ENCODE assay signal across 8 cellular contexts in the genomic region with DNA sequence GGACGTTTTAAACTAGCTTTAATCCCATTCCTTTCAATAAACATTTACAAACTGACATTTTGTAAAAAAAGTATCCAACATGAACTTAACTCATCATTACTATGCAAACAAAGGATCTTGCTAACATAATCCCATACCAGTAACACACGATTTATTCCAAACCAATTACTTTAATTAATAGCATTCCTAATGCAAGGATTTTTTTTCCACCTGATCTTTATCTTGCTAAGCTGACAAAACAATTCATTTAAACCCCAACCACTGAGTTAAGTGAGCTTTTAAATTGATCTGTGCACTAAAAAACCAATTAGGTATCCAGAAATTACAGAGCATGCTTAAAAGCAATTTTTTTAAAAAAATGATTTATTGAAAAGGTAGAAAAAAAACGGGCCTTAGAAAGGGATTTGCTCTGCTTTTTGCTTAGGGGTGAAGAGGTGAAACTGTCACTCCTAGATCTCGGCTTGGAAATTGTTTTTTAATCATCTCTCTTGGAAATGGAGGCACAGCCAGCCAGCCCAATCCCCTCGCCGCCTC. TPM values are rescaled to one million over a fixed set of nuclear protein-coding genes. Genes with fewer than 3 reads are reported as not detected.
DNase-seq lines count a peak whose midpoint lies in the region; ATAC-seq and TF ChIP-seq lines count a peak whose summit lies in the region.

No MANE protein-coding gene starts in this region.

- DNase-seq in PC-9 (no peak), esophagus muscularis mucosa (ENCODE audit: extremely low spot score) (no peak), trophoblast cell (no peak), posterior cingulate gyrus (no peak), NOMO-1 treated with dmso at 0.1 percent for 144 hours (lab: John Stamatoyannopoulos, UW; ENCODE audit: unreplicated experiment) (no peak), NCI-H524 treated with DMSO at 0.1 percent for 48 hours (lab: John Stamatoyannopoulos, UW) (no peak)

- H3K27ac ChIP-seq in DOHH2 (ENCODE audit: low read depth, low read length) (0 out of 2 replicates have a peak overlapping the region, but pooled peaks have one; percentile 15), PC-9 (no peak overlapping the region), esophagus muscularis mucosa (replicated peaks in 1 of 4) (peak overlapping the region; percentile 78 to 87 (median 82)), trophoblast cell (ENCODE audit: low read depth, low read length) (no peak overlapping the region)

- H4K91ac ChIP-seq in trophoblast cell (ENCODE audit: low read depth, low read length) = no peak overlapping the region

- H2AFZ ChIP-seq in PC-9 (peak overlapping the region; percentile 85), trophoblast cell (ENCODE audit: insufficient read depth, low read length, poor library complexity) (no peak overlapping the region)

- peaks cover 39% of the 10 kb centered on the region for H3K79me1 ChIP-seq in trophoblast cell (ENCODE audit: low read length)

- H3F3A ChIP-seq in DOHH2 (ENCODE audit: control insufficient read depth, insufficient read depth) (peaks cover 14% of the 10 kb centered on the region), PC-9 (ENCODE audit: insufficient read depth, low read depth) (peaks cover 31% of the 10 kb centered on the region)

- H3K79me2 ChIP-seq in DOHH2 (ENCODE audit: control insufficient read depth, low read length) (peaks cover 57% of the 10 kb centered on the region), PC-9 (ENCODE audit: low read depth) (peaks cover 50% of the 10 kb centered on the region), trophoblast cell (ENCODE audit: control insufficient read depth, insufficient read depth, low read length, poor library complexity) (peaks cover 21% of the 10 kb centered on the region)

- POLR2A ChIA-PET in PC-9 (lab: Charles Lee; ENCODE audit: unreplicated experiment) = interaction anchor here (0.7 kb wide), 1 partner anchor 538 kb away, joined by 6 read pairs; no protein-coding TSS in a partner anchor

- H2BK5ac ChIP-seq in trophoblast cell (ENCODE audit: low read depth, low read length, poor library complexity) = no peak overlapping the region

- H2BK120ac ChIP-seq in trophoblast cell (ENCODE audit: insufficient read depth, low read length, poor library complexity) = no peak overlapping the region

- no peak overlapping the region for H4K8ac ChIP-seq in trophoblast cell (ENCODE audit: low read depth, low read length)

- H3K9me3 ChIP-seq in DOHH2 (ENCODE audit: control insufficient read depth, insufficient read depth, low read length) (no peaks in the 10 kb centered on the region), PC-9 (ENCODE audit: insufficient read depth, low read depth) (no peaks in the 10 kb centered on the region), esophagus muscularis mucosa (no peaks in the 10 kb centered on the region), trophoblast cell (ENCODE audit: insufficient read depth, low read depth, low read length) (no peaks in the 10 kb centered on the region)

- no peak for ATAC-seq in HG03342 (IDR thresholded peaks at IDR 0.05; ENCODE audit: unreplicated experiment)

- intact Hi-C loops in PC-9 (cut with micrococcal nuclease; ENCODE audit: unreplicated experiment) = no loop called here
- intact Hi-C loops in esophagus muscularis mucosa (cut with DNase I) = loop anchor here (5.0 kb wide), 2 partner anchors 46 to 64 kb away; no protein-coding TSS in a partner anchor
- intact Hi-C loops in posterior cingulate gyrus (cut with DNase I) = no loop called here

- H3K4me1 ChIP-seq in DOHH2 (ENCODE audit: control insufficient read depth, low read length) (peaks cover 65% of the 10 kb centered on the region), PC-9 (replicated peaks; ENCODE audit: insufficient read depth) (peaks cover 75% of the 10 kb centered on the region), esophagus muscularis mucosa (peaks cover 30 to 63% (median 60%) of the 10 kb centered on the region in 4 donors), trophoblast cell (ENCODE audit: control insufficient read depth in 1 of 2, insufficient read depth in 2 of 2, low read length in 2 of 2) (peaks cover 32 to 47% of the 10 kb centered on the region in 2 experiments)

- H3K4me2 ChIP-seq in DOHH2 (ENCODE audit: low read length) (peak overlapping the region; percentile 87), PC-9 (peak overlapping the region; percentile 95), trophoblast cell (ENCODE audit: low read length) (peak overlapping the region; percentile 66)

- H4K12ac ChIP-seq in trophoblast cell (ENCODE audit: low read depth, low read length) = no peak overlapping the region

- no peak for TF ChIP-seq POLR2A in esophagus muscularis mucosa (IDR thresholded peaks at IDR 0.05; ENCODE audit: low read depth)

- H3K23ac ChIP-seq in trophoblast cell (ENCODE audit: low read length) = no peak overlapping the region

- H3K14ac ChIP-seq in trophoblast cell (ENCODE audit: low read length) = peak overlapping the region; percentile 44

- TF ChIP-seq CTCF in DOHH2 (IDR thresholded peaks at IDR 0.05; ENCODE audit: low read depth, low read length, poor library complexity, severe bottlenecking) (no peak), PC-9 (conservative IDR thresholded peaks at IDR 0.05) (no peak), esophagus muscularis mucosa (IDR thresholded peaks at IDR 0.05) (no peak)

- peak overlapping the region; percentile 85 for H3K4ac ChIP-seq in trophoblast cell (ENCODE audit: low read depth, low read length)

- H3K9ac ChIP-seq in trophoblast cell (ENCODE audit: low read length) = peak overlapping the region; percentile 86

- BruUV-seq in PC-9 (replicated peaks; lab: Mats Ljungman, UMichigan) = no TSS peak

- peaks cover 52% of the 10 kb centered on the region for H3K36me3 ChIP-seq in DOHH2 (ENCODE audit: control insufficient read depth, low read length)
- 0 out of 2 replicates have a peak, but pooled peaks cover 3% of the 10 kb centered on the region for H3K36me3 ChIP-seq in PC-9 (ENCODE audit: low read depth)
- no peaks in the 10 kb centered on the region for H3K36me3 ChIP-seq in esophagus muscularis mucosa
- H3K36me3 ChIP-seq in trophoblast cell (ENCODE audit: control insufficient read depth in 1 of 2, insufficient read depth in 2 of 2, low read length in 2 of 2) = peaks cover 12 to 28% of the 10 kb centered on the region in 2 experiments

- H2AK5ac ChIP-seq in trophoblast cell (ENCODE audit: low read length) = no peak overlapping the region

- no peak overlapping the region for H2BK12ac ChIP-seq in trophoblast cell (ENCODE audit: low read length)

- H3K4me3 ChIP-seq in DOHH2 (ENCODE audit: low read length) = peak overlapping the region; percentile 88
- H3K4me3 ChIP-seq in PC-9 = peak overlapping the region; percentile 95
- H3K4me3 ChIP-seq in esophagus muscularis mucosa = peak overlapping the region; percentile 65 to 94 (median 76)
- H3K4me3 ChIP-seq in trophoblast cell (ENCODE audit: low read depth, low read length) = peak overlapping the region; percentile 94

- WGBS in esophagus muscularis mucosa = 28% methylated on average over 6 of the region's 6 CpGs
- WGBS in trophoblast cell (ENCODE audit: extremely low coverage, insufficient coverage, insufficient read length) = no CpG with 5 or more reads among the region's 6 CpGs

- TF ChIP-seq EP300 in esophagus muscularis mucosa (IDR thresholded peaks at IDR 0.05) = no peak

- H3K18ac ChIP-seq in trophoblast cell (ENCODE audit: low read length) = no peak overlapping the region

- CTCF ChIA-PET in PC-9 (lab: Charles Lee) = interaction anchor here (0.9 kb wide), 1 partner anchor 63 kb away, joined by 4 read pairs; no protein-coding TSS in a partner anchor

- H3K27me3 ChIP-seq in DOHH2 (ENCODE audit: control insufficient read depth, low read length) = no peaks in the 10 kb centered on the region
- H3K27me3 ChIP-seq in PC-9 (ENCODE audit: insufficient read depth, low read depth) = no peaks in the 10 kb centered on the region
- H3K27me3 ChIP-seq in esophagus muscularis mucosa = no peaks in the 10 kb centered on the region
- no peaks in the 10 kb centered on the region for H3K27me3 ChIP-seq in trophoblast cell (ENCODE audit: insufficient read depth, low read length)

- no peaks in the 10 kb centered on the region for H3K9me2 ChIP-seq in DOHH2 (replicated peaks; ENCODE audit: control insufficient read depth, low read length)
- H3K9me2 ChIP-seq in PC-9 (ENCODE audit: insufficient read depth) = no peaks in the 10 kb centered on the region

- no peaks in the 10 kb centered on the region for H4K20me1 ChIP-seq in DOHH2 (ENCODE audit: control insufficient read depth, insufficient read depth, low read depth, low read length)
- no peaks in the 10 kb centered on the region for H4K20me1 ChIP-seq in PC-9 (ENCODE audit: insufficient read depth)

RNA-seq across cellular contexts. Expression of a gene that starts 1.2 kb away (rescaled TPM):
- total RNA-seq in PC-9 (2021) = 31.6 and 39.3 TPM in 2 replicates
- 10 to 100 TPM; 26.2 to 56.5 (median 38.2) TPM for total RNA-seq in esophagus muscularis mucosa
- 163 and 169 TPM in 2 replicates for polyA plus RNA-seq in trophoblast cell (2013)

Comparison
In these comparisons a context has a peak if more than half of its experiments do, and no peak if none do; other contexts are left out.
1. H3K27ac ChIP-seq: peak in DOHH2 (single experiment) and esophagus muscularis mucosa (4 of 4); none in PC-9 (single experiment) and trophoblast cell (single experiment).
2. Peak in every context shown above with its lines, with median percentiles within 50 percentile points of each other: H3K4me2 ChIP-seq and H3K4me3 ChIP-seq.